ENCODE assay signal across 7 cellular contexts in genomic region chr15:78750566-78750965, GRCh38.
A peak's percentile ranks its signal among the peaks of the same experiment; 100 is the strongest.
DNase-seq lines count a peak whose midpoint lies in the region; ATAC-seq and TF ChIP-seq lines count a peak whose summit lies in the region.

No MANE protein-coding gene starts in this region.

- H2BK5ac ChIP-seq in IMR-90 (ENCODE audit: low read depth, low read length, poor library complexity, severe bottlenecking) = no peak overlapping the region

- POLR2A ChIA-PET in IMR-90 (lab: Charles Lee; ENCODE audit: unreplicated experiment) = no interaction called here

- no peaks in the 10 kb centered on the region for H3K36me3 Mint-ChIP-seq in immature natural killer cell
- no peaks in the 10 kb centered on the region for H3K36me3 Mint-ChIP-seq in stimulated activated memory B cell treated with anti-CD40 and anti-IgM and Interleukin-4, amounts not matched to agents 10 μg/mL and 1 μg/mL and 100 μg/mL, for 72 hours

- no peak overlapping the region for H3K18ac ChIP-seq in IMR-90 (ENCODE audit: low read depth, low read length)

- H3K56ac ChIP-seq in IMR-90 (ENCODE audit: extremely low read depth, insufficient read depth, low read length) = no peak overlapping the region

- WGBS in IMR-90 (ENCODE audit: extremely low coverage in 2 of 2, insufficient read length in 1 of 2), 2 experiments = 50% methylated on average over 1 of the region's 7 CpGs; no CpG with 5 or more reads in 1 of the 2 experiments

- H3K9me3 ChIP-seq in IMR-90 (ENCODE audit: control insufficient read depth, insufficient read depth, low read length) (no peaks in the 10 kb centered on the region), adipocyte (ENCODE audit: control insufficient read depth, low read length) (no peaks in the 10 kb centered on the region)

- no peak overlapping the region for H3K4ac ChIP-seq in IMR-90 (ENCODE audit: low read depth, low read length)

- H3K4me2 ChIP-seq in IMR-90 (ENCODE audit: low read depth, low read length) = peak overlapping the region; percentile 44; the same call in 1 of the 2 replicates

- no peak overlapping the region for H4K5ac ChIP-seq in IMR-90 (ENCODE audit: low read depth, low read length)

- no peak overlapping the region for H3K27ac ChIP-seq in IMR-90 (ENCODE audit: insufficient read depth, low read length)

- H3K9me1 ChIP-seq in IMR-90 (ENCODE audit: insufficient read depth, low read length) = no peaks in the 10 kb centered on the region

- no peak for TF ChIP-seq POLR2A in IMR-90 (IDR thresholded peaks at IDR 0.05; ENCODE audit: low read depth, low read length)

- H3K4me3 ChIP-seq in IMR-90 (ENCODE audit: insufficient read depth, low read depth, low read length) = no peak overlapping the region
- peak overlapping the region; percentile 63 for H3K4me3 ChIP-seq in adipocyte (ENCODE audit: low read length)

- dilution Hi-C loops in IMR-90 (cut with HindIII; ENCODE audit: low sequenced_read_pairs, unreplicated experiment) = no loop called here

- no peaks in the 10 kb centered on the region for H4K20me1 ChIP-seq in IMR-90 (ENCODE audit: insufficient read depth, low read length)

- H3K23ac ChIP-seq in IMR-90 (ENCODE audit: low read depth, low read length) = no peak overlapping the region

- peaks cover 5 to 9% of the 10 kb centered on the region in 2 donors for H3K4me1 Mint-ChIP-seq in immature natural killer cell
- peaks cover 12% of the 10 kb centered on the region for H3K4me1 Mint-ChIP-seq in stimulated activated memory B cell treated with anti-CD40 and anti-IgM and Interleukin-4, amounts not matched to agents 10 μg/mL and 1 μg/mL and 100 μg/mL, for 72 hours

- CTCF ChIA-PET in IMR-90 (lab: Yijun Ruan, JAX) = interaction anchor here (1.0 to 1.1 kb wide), 2 partner anchors 9 to 131 kb away, joined by 3 read pairs; no protein-coding TSS in a partner anchor

- no peak overlapping the region for H4K8ac ChIP-seq in IMR-90 (ENCODE audit: low read depth in 2 of 2, low read length in 2 of 2)

- no peak overlapping the region for H2AK5ac ChIP-seq in IMR-90 (ENCODE audit: low read depth, low read length)

- H3K27me3 Mint-ChIP-seq in immature natural killer cell (ENCODE audit: low read depth in 3 of 3) = no peaks in the 10 kb centered on the region
- H3K27me3 Mint-ChIP-seq in stimulated activated memory B cell treated with anti-CD40 and anti-IgM and Interleukin-4, amounts not matched to agents 10 μg/mL and 1 μg/mL and 100 μg/mL, for 72 hours = no peaks in the 10 kb centered on the region

- H3K14ac ChIP-seq in IMR-90 (replicated peaks; ENCODE audit: low read depth, low read length) = no peak overlapping the region

- peak; percentile 12 for ATAC-seq in IMR-90 (ENCODE audit: low read depth)
- no peak for ATAC-seq in stimulated activated memory B cell treated with anti-CD40 and anti-IgM and Interleukin-4, amounts not matched to agents 10 μg/mL and 1 μg/mL and 100 μg/mL, for 72 hours
- no peak for ATAC-seq in GM18868 (IDR thresholded peaks at IDR 0.05; ENCODE audit: unreplicated experiment)
- ATAC-seq in GM18861 (IDR thresholded peaks at IDR 0.05; ENCODE audit: unreplicated experiment) = no peak

- DNase-seq in IMR-90 (no peak), adipocyte (ENCODE audit: low read depth) (no peak), immature natural killer cell (no peak), NCI-H526 treated with DMSO at 0.1 percent for 48 hours (lab: John Stamatoyannopoulos, UW) (no peak)

- H3K36me3 ChIP-seq in IMR-90 (ENCODE audit: control insufficient read depth, insufficient read depth, low read length) (no peaks in the 10 kb centered on the region), adipocyte (ENCODE audit: control insufficient read depth, insufficient read depth, low read length, severe bottlenecking) (no peaks in the 10 kb centered on the region)

- no peak overlapping the region for H2BK20ac ChIP-seq in IMR-90 (ENCODE audit: low read depth, low read length)

- no peak overlapping the region for H4K91ac ChIP-seq in IMR-90 (ENCODE audit: insufficient read depth, low read depth, low read length)

- H3K27me3 ChIP-seq in IMR-90 (ENCODE audit: control insufficient read depth, insufficient read depth, low read length) = no peaks in the 10 kb centered on the region
- H3K27me3 ChIP-seq in adipocyte (replicated peaks; ENCODE audit: control insufficient read depth, insufficient read depth, low read length) = no peaks in the 10 kb centered on the region

- H3K4me1 ChIP-seq in IMR-90 (ENCODE audit: control insufficient read depth, insufficient read depth, low read length) = no peaks in the 10 kb centered on the region
- H3K4me1 ChIP-seq in adipocyte (ENCODE audit: control insufficient read depth, insufficient read depth, low read length) = peaks cover 13% of the 10 kb centered on the region

- H3K9ac ChIP-seq in IMR-90 (ENCODE audit: low read depth, low read length) = no peak overlapping the region
- no peak overlapping the region for H3K9ac ChIP-seq in adipocyte (ENCODE audit: low read length)

- BruUV-seq in IMR-90 (replicated peaks; lab: Mats Ljungman, UMichigan) = no TSS peak

- TF ChIP-seq RAD21 in IMR-90 (IDR thresholded peaks at IDR 0.05; ENCODE audit: low read length) = no peak

- peak overlapping the region in 4 of 5 donors; percentile 3 to 58 (median 32) for H3K4me3 Mint-ChIP-seq in immature natural killer cell
- peak overlapping the region; percentile 72 for H3K4me3 Mint-ChIP-seq in stimulated activated memory B cell treated with anti-CD40 and anti-IgM and Interleukin-4, amounts not matched to agents 10 μg/mL and 1 μg/mL and 100 μg/mL, for 72 hours

- no peak overlapping the region for H2AK9ac ChIP-seq in IMR-90 (replicated peaks; ENCODE audit: low read depth, low read length, poor library complexity)

- TF ChIP-seq CTCF in IMR-90 (conservative IDR thresholded peaks at IDR 0.05; ENCODE audit: low read depth, low read length) = no peak

- no peaks in the 10 kb centered on the region for H3K9me3 Mint-ChIP-seq in immature natural killer cell
- H3K9me3 Mint-ChIP-seq in stimulated activated memory B cell treated with anti-CD40 and anti-IgM and Interleukin-4, amounts not matched to agents 10 μg/mL and 1 μg/mL and 100 μg/mL, for 72 hours = no peaks in the 10 kb centered on the region

- H2BK120ac ChIP-seq in IMR-90 (ENCODE audit: low read depth, low read length) = no peak overlapping the region

- in situ Hi-C loops in IMR-90 (cut with MboI; ENCODE audit: low sequenced_read_pairs) = no loop called here

- intact Hi-C loops in IMR-90 (cut with micrococcal nuclease) = loop anchor here (5.0 kb wide), 1 partner anchor 122 kb away; the partner anchor contains the start of gene MORF4L1

- no peak overlapping the region for H2AFZ ChIP-seq in IMR-90 (replicated peaks; ENCODE audit: low read length, poor library complexity)

- H3K27ac Mint-ChIP-seq in immature natural killer cell = peak overlapping the region in 1 of 6 donors; percentile 14
- peak overlapping the region; percentile 77 for H3K27ac Mint-ChIP-seq in stimulated activated memory B cell treated with anti-CD40 and anti-IgM and Interleukin-4, amounts not matched to agents 10 μg/mL and 1 μg/mL and 100 μg/mL, for 72 hours

- no peak overlapping the region for H2BK15ac ChIP-seq in IMR-90 (ENCODE audit: low read depth, low read length)

- H3K79me1 ChIP-seq in IMR-90 (ENCODE audit: low read depth in 1 of 2, low read length in 2 of 2) = no peaks in the 10 kb centered on the region

TF ChIP-seq in IMR-90, 13 proteins besides CTCF, POLR2A, EP300 and RAD21:
- TF ChIP-seq CEBPB (IDR thresholded peaks at IDR 0.05; ENCODE audit: low read depth, low read length) (no peak), RFX5 (IDR thresholded peaks at IDR 0.05; ENCODE audit: low read depth, low read length) (no peak), ELK1 (IDR thresholded peaks at IDR 0.05; ENCODE audit: borderline replicate concordance, low read depth, low read length) (no peak), SMC3 (IDR thresholded peaks at IDR 0.05; ENCODE audit: low read depth, low read length) (no peak), MAZ (IDR thresholded peaks at IDR 0.05; ENCODE audit: borderline replicate concordance, low read depth, low read length) (no peak), BHLHE40 (IDR thresholded peaks at IDR 0.05; ENCODE audit: low read depth, low read length) (no peak), FOS (IDR thresholded peaks at IDR 0.05; ENCODE audit: low read depth, low read length) (no peak), CHD1 (IDR thresholded peaks at IDR 0.05; ENCODE audit: low read depth, low read length) (no peak), USF2 (IDR thresholded peaks at IDR 0.05; ENCODE audit: low read depth, low read length) (no peak), MAFK (IDR thresholded peaks at IDR 0.05; ENCODE audit: low read depth, low read length) (no peak), RCOR1 (IDR thresholded peaks at IDR 0.05; ENCODE audit: insufficient replicate concordance, low read length) (no peak), MXI1 (IDR thresholded peaks at IDR 0.05; ENCODE audit: borderline replicate concordance, low read depth, low read length) (no peak)
